Comparison of ENCODE assay signal across 8 cellular contexts in genomic region chrX:119004920-119005524, GRCh38. TPM values are rescaled to one million over a fixed set of nuclear protein-coding genes. Genes with fewer than 3 reads are reported as not detected.
DNase-seq lines count a peak whose midpoint lies in the region; ATAC-seq and TF ChIP-seq lines count a peak whose summit lies in the region.

No MANE protein-coding gene starts in this region.

- H3K36me3 ChIP-seq in CD4-positive, CD25-positive, alpha-beta regulatory T cell (ENCODE audit: control insufficient read depth, insufficient read depth, low read length), result no peaks in the 10 kb centered on the region

- H3K4me3 ChIP-seq in CD4-positive, CD25-positive, alpha-beta regulatory T cell (ENCODE audit: low read depth, low read length), result no peak overlapping the region

- DNase-seq in CD4-positive, CD25-positive, alpha-beta regulatory T cell, result peak; percentile 12 to 64 (median 47)
- DNase-seq in RWPE1 (ENCODE audit: low spot score) (peak; percentile 25), Right ventricle myocardium superior (peak; percentile 72), retina (peak; percentile 61), occipital lobe (lab: John Stamatoyannopoulos, UW) (no peak)
- DNase-seq in activated naive CD4-positive, alpha-beta T cell (lab: John Stamatoyannopoulos, UW), result peak; percentile 2 to 49 (median 6)

- H3K27me3 ChIP-seq in CD4-positive, CD25-positive, alpha-beta regulatory T cell (ENCODE audit: control insufficient read depth, insufficient read depth, low read length), result no peaks in the 10 kb centered on the region

- no peaks in the 10 kb centered on the region for H3K36me3 Mint-ChIP-seq in CD4-positive, CD25-positive, alpha-beta regulatory T cell

- ATAC-seq in CD4-positive, CD25-positive, alpha-beta regulatory T cell (ENCODE audit: low read depth in 2 of 2), result peak; percentile 74 to 80
- peak; percentile 81 for ATAC-seq in GM19043 (IDR thresholded peaks at IDR 0.05; ENCODE audit: low read depth, unreplicated experiment)
- ATAC-seq in HG03521 (IDR thresholded peaks at IDR 0.05; ENCODE audit: unreplicated experiment), result peak; percentile 70
- peak; percentile 77 for ATAC-seq in Right ventricle myocardium superior (ENCODE audit: poor library complexity)

- H3K4me3 Mint-ChIP-seq in CD4-positive, CD25-positive, alpha-beta regulatory T cell, result no peak overlapping the region

- peak; percentile 84 for TF ChIP-seq CTCF in RWPE1 (conservative IDR thresholded peaks at IDR 0.05; ENCODE audit: low read depth)

- no peaks in the 10 kb centered on the region for H3K4me1 ChIP-seq in CD4-positive, CD25-positive, alpha-beta regulatory T cell (ENCODE audit: control insufficient read depth, insufficient read depth, low read length, poor library complexity, severe bottlenecking)

- CTCF ChIA-PET in RWPE1 (lab: Yijun Ruan, JAX), result interaction anchor here (0.6 to 1.8 kb wide), 5 partner anchors 54 to 342 kb away, joined by 3 to 4 read pairs (median 4); no protein-coding TSS in a partner anchor

- no peaks in the 10 kb centered on the region for H3K9me3 ChIP-seq in CD4-positive, CD25-positive, alpha-beta regulatory T cell (ENCODE audit: control insufficient read depth in 2 of 2, low read length in 2 of 2)

- peak overlapping the region in 2 of 3 donors; percentile 65 to 67 for H3K27ac Mint-ChIP-seq in CD4-positive, CD25-positive, alpha-beta regulatory T cell

- POLR2A ChIA-PET in RWPE1 (lab: Yijun Ruan, JAX; ENCODE audit: low non-redundant PET), result no interaction called here

- H3K27me3 Mint-ChIP-seq in CD4-positive, CD25-positive, alpha-beta regulatory T cell, result no peaks in the 10 kb centered on the region

- H3K9me3 Mint-ChIP-seq in CD4-positive, CD25-positive, alpha-beta regulatory T cell, result no peaks in the 10 kb centered on the region

- intact Hi-C loops in Right ventricle myocardium superior (cut with DNase I), result loop anchor here (5.0 to 10.0 kb wide), 2 partner anchors 60 to 158 kb away; no protein-coding TSS in a partner anchor

- H3K4me1 Mint-ChIP-seq in CD4-positive, CD25-positive, alpha-beta regulatory T cell, result peaks cover 4 to 21% (median 8%) of the 10 kb centered on the region in 4 donors

- no peak overlapping the region for H3K27ac ChIP-seq in CD4-positive, CD25-positive, alpha-beta regulatory T cell (ENCODE audit: insufficient read depth, low read length, poor library complexity, severe bottlenecking)
- H3K27ac ChIP-seq in RWPE1, result no peak overlapping the region

RNA-seq across cellular contexts. Expression of gene LONRF3, which starts 30.6 kb away (rescaled TPM):
- 5.3 TPM for total RNA-seq in CD4-positive, CD25-positive, alpha-beta regulatory T cell
- polyA plus RNA-seq in CD4-positive, CD25-positive, alpha-beta regulatory T cell, result 1 to 10 TPM; 1.2 to 1.9 (median 1.5) TPM
- total RNA-seq in Right ventricle myocardium superior (2.9 TPM), occipital lobe (1.9 TPM)
